Comparison of ENCODE assay signal across 25 cellular contexts in the genomic region with DNA sequence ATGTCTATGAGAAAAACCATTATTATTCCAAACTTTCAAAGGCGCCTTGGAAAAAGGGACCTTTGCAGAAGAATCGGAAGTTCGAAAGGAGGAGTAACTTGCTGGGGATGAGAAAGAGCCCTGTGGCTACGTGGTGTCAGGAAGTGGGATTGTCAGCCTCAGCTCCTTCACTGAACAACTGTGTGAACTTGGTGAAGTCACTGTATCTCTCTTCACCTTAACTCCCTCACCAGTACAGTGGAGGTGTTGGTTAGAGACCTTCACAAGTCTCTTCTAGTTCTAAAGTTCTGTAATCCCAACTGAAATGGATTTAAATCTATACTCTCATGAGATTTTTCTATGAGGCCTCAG.
"Had no signal": no experiment of that assay in that cellular context is flagged by ENCODE, and none has a peak within 500 bp of the region (broad histone marks: within the 10 kb centered on the region; RNA-seq: fewer than 3 reads in every experiment).

No MANE protein-coding gene starts in this region.

- H3K36me3 Mint-ChIP-seq: memory B cell; natural killer cell; stimulated activated naive B cell treated with anti-CD40 and anti-IgM and Interleukin-4, amounts not matched to agents 10 μg/mL and 1 μg/mL and 100 μg/mL, for 72 hours had no signal

- H3K4me1 ChIP-seq: esophagus muscularis mucosa, lower lobe of right lung, psoas muscle, sigmoid colon, spleen, transverse colon, upper lobe of right lung, uterus had no signal

- H3K9me3 Mint-ChIP-seq: memory B cell; natural killer cell; stimulated activated naive B cell treated with anti-CD40 and anti-IgM and Interleukin-4, amounts not matched to agents 10 μg/mL and 1 μg/mL and 100 μg/mL, for 72 hours; stimulated activated naive CD8-positive, alpha-beta T cell treated with anti-CD3 and anti-CD28 coated beads, Interleukin-15, Interleukin-2, amounts not matched to agents 100 ng/mL and 50 ng/mL, for 24 hours had no signal

- H3K9me3 ChIP-seq: esophagus muscularis mucosa, lower lobe of right lung, ovary, psoas muscle, sigmoid colon, spleen, transverse colon, upper lobe of right lung, uterus had no signal

- H3K36me3 ChIP-seq: esophagus muscularis mucosa, lower lobe of right lung, ovary, sigmoid colon, spleen, transverse colon, upper lobe of right lung, uterus had no signal

- DNase-seq: cerebellar nuclear complex; cortex of kidney; effector memory CD8-positive, alpha-beta T cell; foreskin melanocyte; head of caudate nucleus; left ventricle myocardium superior; lower lobe of right lung; natural killer cell; occipital lobe; ovary; posterior cingulate gyrus; psoas muscle; right cardiac atrium; sigmoid colon; spleen; stimulated activated CD4-positive, alpha-beta T cell treated with anti-CD3 and anti-CD28 coated beads, Interleukin-15, amount 100 ng/mL, for 24 hours; stimulated activated CD4-positive, alpha-beta T cell treated with anti-CD3 and anti-CD28 coated beads, Interleukin-2, amount 100 ng/mL, for 48 hours; stimulated activated naive B cell treated with anti-CD40 and anti-IgM and Interleukin-4, amounts not matched to agents 10 μg/mL and 1 μg/mL and 100 μg/mL, for 72 hours; transverse colon; upper lobe of right lung; uterus had no signal

- H3K4me1 Mint-ChIP-seq: memory B cell; natural killer cell; stimulated activated naive B cell treated with anti-CD40 and anti-IgM and Interleukin-4, amounts not matched to agents 10 μg/mL and 1 μg/mL and 100 μg/mL, for 72 hours had no signal

- H3K27ac ChIP-seq: esophagus muscularis mucosa, lower lobe of right lung, ovary, psoas muscle, sigmoid colon, spleen, transverse colon, upper lobe of right lung, uterus had no signal

- H3K27me3 ChIP-seq: esophagus muscularis mucosa, ovary, sigmoid colon, spleen, transverse colon, upper lobe of right lung, uterus had no signal

- H3K27ac Mint-ChIP-seq: effector memory CD8-positive, alpha-beta T cell; memory B cell; natural killer cell; stimulated activated naive B cell treated with anti-CD40 and anti-IgM and Interleukin-4, amounts not matched to agents 10 μg/mL and 1 μg/mL and 100 μg/mL, for 72 hours; stimulated activated naive CD8-positive, alpha-beta T cell treated with anti-CD3 and anti-CD28 coated beads, Interleukin-15, Interleukin-2, amounts not matched to agents 100 ng/mL and 50 ng/mL, for 24 hours had no signal

- FAIRE-seq: endometrium had no signal

- H3K4me3 ChIP-seq: esophagus muscularis mucosa, lower lobe of right lung, ovary, psoas muscle, sigmoid colon, spleen, transverse colon, upper lobe of right lung, uterus had no signal

- ATAC-seq: effector memory CD8-positive, alpha-beta T cell; left ventricle myocardium superior; lower lobe of right lung; natural killer cell; psoas muscle; right cardiac atrium; stimulated activated naive B cell treated with anti-CD40 and anti-IgM and Interleukin-4, amounts not matched to agents 10 μg/mL and 1 μg/mL and 100 μg/mL, for 72 hours; upper lobe of right lung had no signal

- H3K4me3 Mint-ChIP-seq: effector memory CD8-positive, alpha-beta T cell; memory B cell; natural killer cell; stimulated activated naive B cell treated with anti-CD40 and anti-IgM and Interleukin-4, amounts not matched to agents 10 μg/mL and 1 μg/mL and 100 μg/mL, for 72 hours; stimulated activated naive CD8-positive, alpha-beta T cell treated with anti-CD3 and anti-CD28 coated beads, Interleukin-15, Interleukin-2, amounts not matched to agents 100 ng/mL and 50 ng/mL, for 24 hours had no signal
